In the genomic region with DNA sequence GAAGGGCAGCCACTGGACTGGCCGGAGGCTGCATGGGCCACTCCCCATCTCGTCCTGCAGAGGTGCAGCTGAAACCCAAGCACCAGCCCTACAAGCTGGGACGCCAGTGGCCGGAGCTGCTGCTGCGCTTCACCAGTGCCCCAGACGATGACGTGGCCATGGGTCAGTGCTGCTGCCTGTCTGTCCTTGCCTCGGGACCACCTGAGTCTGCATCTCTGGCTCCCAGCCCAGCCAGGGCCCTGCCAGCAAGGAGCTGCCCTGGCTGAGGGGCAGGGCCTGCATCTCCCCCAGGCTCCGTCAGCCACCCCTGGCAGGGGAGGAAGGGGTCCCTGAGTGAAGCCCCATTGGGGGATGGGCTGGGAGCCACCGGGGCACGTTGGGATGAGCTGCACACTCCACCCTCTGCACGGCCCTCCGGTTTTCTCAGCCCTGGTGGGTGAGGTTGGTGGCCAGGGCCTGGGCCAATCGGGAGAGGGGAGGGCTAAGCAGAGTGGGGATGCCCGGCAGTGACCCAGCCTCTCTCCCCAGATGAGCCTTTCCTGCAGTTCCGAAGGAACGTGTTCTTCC, we compare ENCODE assay signal across 16 cellular contexts. TPM values are rescaled to one million over a fixed set of nuclear protein-coding genes. Genes with fewer than 3 reads are reported as not detected.
DNase-seq lines count a peak whose midpoint lies in the region; ATAC-seq and TF ChIP-seq lines count a peak whose summit lies in the region.
"Had no signal": no experiment of that assay in that cellular context is flagged by ENCODE, and none has a peak within 500 bp of the region (broad histone marks: within the 10 kb centered on the region; RNA-seq: fewer than 3 reads in every experiment).

No MANE protein-coding gene starts in this region.

- in situ Hi-C loops in GM13976 (cut with MboI; ENCODE audit: low sequenced_read_pairs, unreplicated experiment), result no loop called here

- DNase-seq in GM13976 (ENCODE audit: low spot score) (peak; percentile 27), WERI-Rb-1 (no peak), neuronal stem cell (ENCODE audit: low spot score) (no peak), GOT3 (lab: John Stamatoyannopoulos, UW) (no peak)
- no peak for DNase-seq in T-helper 2 cell treated with Interferon-gamma antibody and Interleukin-4, amounts not matched to agents 5 μg/mL and 100 μg/mL, for 36 hours (ENCODE audit: low spot score)
- no peak for DNase-seq in activated CD4-positive, alpha-beta T cell treated with anti-CD3 and anti-CD28 coated beads, Interleukin-2, amount 50 U/mL, for 4 hours
- no peak for DNase-seq in activated CD8-positive, alpha-beta memory T cell treated with anti-CD3 and anti-CD28 coated beads, Interleukin-2, amount 10 ng/mL, durations not matched to agents 7 days and 5 days
- DNase-seq: BE2C; CD8-positive, alpha-beta memory T cell; DMS53; GF-D8 had no signal

- no peaks in the 10 kb centered on the region for H3K27me3 Mint-ChIP-seq in T-helper 2 cell treated with Interferon-gamma antibody and Interleukin-4, amounts not matched to agents 5 μg/mL and 100 μg/mL, for 36 hours (ENCODE audit: low read depth)
- H3K27me3 Mint-ChIP-seq in activated CD8-positive, alpha-beta memory T cell treated with anti-CD3 and anti-CD28 coated beads, Interleukin-2, amount 10 ng/mL, durations not matched to agents 7 days and 5 days, result no peaks in the 10 kb centered on the region

- H3K14ac ChIP-seq in neuronal stem cell (ENCODE audit: low read length), result peak overlapping the region; percentile 38

- no peak overlapping the region for H3K27ac Mint-ChIP-seq in T-helper 2 cell treated with Interferon-gamma antibody and Interleukin-4, amounts not matched to agents 5 μg/mL and 100 μg/mL, for 36 hours
- H3K27ac Mint-ChIP-seq in activated CD8-positive, alpha-beta memory T cell treated with anti-CD3 and anti-CD28 coated beads, Interleukin-2, amount 10 ng/mL, durations not matched to agents 7 days and 5 days, result no peak overlapping the region
- H3K27ac Mint-ChIP-seq: GM23338 had no signal

- H3K4me2 ChIP-seq in BLaER1 (no peak overlapping the region), neuronal stem cell (ENCODE audit: insufficient read depth, low read length, poor library complexity, severe bottlenecking) (no peak overlapping the region)
- H3K4me2 ChIP-seq: GM23338 had no signal

- CTCF ChIA-PET in activated CD8-positive, alpha-beta memory T cell treated with anti-CD3 and anti-CD28 coated beads, Interleukin-2, amount 10 ng/mL, durations not matched to agents 7 days and 5 days (lab: Charles Lee), result interaction anchor here (0.6 kb wide), 1 partner anchor 75 kb away, joined by 3 read pairs; no protein-coding TSS in a partner anchor

- no peak overlapping the region for H3K23ac ChIP-seq in neuronal stem cell (ENCODE audit: low read depth, low read length, poor library complexity)

- H2BK5ac ChIP-seq in neuronal stem cell (ENCODE audit: low read length), result no peak overlapping the region

- H3K9me3 Mint-ChIP-seq in T-helper 2 cell treated with Interferon-gamma antibody and Interleukin-4, amounts not matched to agents 5 μg/mL and 100 μg/mL, for 36 hours, result no peaks in the 10 kb centered on the region
- no peaks in the 10 kb centered on the region for H3K9me3 Mint-ChIP-seq in activated CD8-positive, alpha-beta memory T cell treated with anti-CD3 and anti-CD28 coated beads, Interleukin-2, amount 10 ng/mL, durations not matched to agents 7 days and 5 days (ENCODE audit: low read depth)
- H3K9me3 Mint-ChIP-seq: CD14-positive monocyte; CD8-positive, alpha-beta memory T cell; GM23338 had no signal

- WGBS in neuronal stem cell (ENCODE audit: extremely low coverage in 2 of 2, insufficient read length in 2 of 2, insufficient replicate concordance in 1 of 2), 2 donors, result no CpG with 5 or more reads among the region's 17 CpGs

- no peak overlapping the region for H3K4ac ChIP-seq in neuronal stem cell (ENCODE audit: low read length)

- no peak overlapping the region for H2BK120ac ChIP-seq in neuronal stem cell (ENCODE audit: low read depth, low read length)

- no peak overlapping the region for H2AFZ ChIP-seq in neuronal stem cell (ENCODE audit: low read length)
- H2AFZ ChIP-seq: GM23338 had no signal

- no peak for ATAC-seq in activated CD8-positive, alpha-beta memory T cell treated with anti-CD3 and anti-CD28 coated beads, Interleukin-2, amount 10 ng/mL, durations not matched to agents 7 days and 5 days
- ATAC-seq: GM12878, GM23338 had no signal

- H3K4me3 ChIP-seq in BLaER1 (no peak overlapping the region), WERI-Rb-1 (ENCODE audit: low read depth, low read length) (no peak overlapping the region), neuronal stem cell (ENCODE audit: low read length in 2 of 2) (peak overlapping the region in 1 of 2 donors; percentile 42)
- H3K4me3 ChIP-seq: GM12878, GM23338, HAP-1 had no signal

- peaks cover 55% of the 10 kb centered on the region for H3K4me1 ChIP-seq in BLaER1
- H3K4me1 ChIP-seq in neuronal stem cell (ENCODE audit: control insufficient read depth in 2 of 2, insufficient read depth in 1 of 2, low read depth in 1 of 2, low read length in 2 of 2), result peaks cover 13 to 17% of the 10 kb centered on the region in 2 donors
- H3K4me1 ChIP-seq: BE2C, HAP-1 had no signal

- H4K20me1 ChIP-seq in BLaER1, result peaks cover 55% of the 10 kb centered on the region

- H2BK12ac ChIP-seq in neuronal stem cell (ENCODE audit: low read length), result no peak overlapping the region

- no peak overlapping the region for H2BK15ac ChIP-seq in neuronal stem cell (ENCODE audit: low read length)

- no peak overlapping the region for H4K8ac ChIP-seq in neuronal stem cell (ENCODE audit: low read depth, low read length)

- H3K36me3 Mint-ChIP-seq in T-helper 2 cell treated with Interferon-gamma antibody and Interleukin-4, amounts not matched to agents 5 μg/mL and 100 μg/mL, for 36 hours (ENCODE audit: low read depth), result peaks cover 24% of the 10 kb centered on the region
- H3K36me3 Mint-ChIP-seq in activated CD8-positive, alpha-beta memory T cell treated with anti-CD3 and anti-CD28 coated beads, Interleukin-2, amount 10 ng/mL, durations not matched to agents 7 days and 5 days, result peaks cover 10% of the 10 kb centered on the region

- H3K79me1 ChIP-seq in neuronal stem cell (ENCODE audit: low read depth, low read length), result peaks cover 11% of the 10 kb centered on the region

- H3K27me3 ChIP-seq in BLaER1 (no peaks in the 10 kb centered on the region), WERI-Rb-1 (ENCODE audit: insufficient read depth, low read depth, severe bottlenecking) (no peaks in the 10 kb centered on the region), neuronal stem cell (ENCODE audit: control insufficient read depth in 3 of 3, insufficient read depth in 3 of 3, low read depth in 1 of 3, low read length in 3 of 3) (no peaks in the 10 kb centered on the region)
- H3K27me3 ChIP-seq: BE2C had no signal

- 0 out of 2 replicates have a peak overlapping the region, but pooled peaks have one; percentile 38 for H3K27ac ChIP-seq in BLaER1
- H3K27ac ChIP-seq in WERI-Rb-1, result peak overlapping the region; percentile 62; the same call in 1 of the 2 replicates
- H3K27ac ChIP-seq in neuronal stem cell (replicated peaks; ENCODE audit: low read length), result no peak overlapping the region

- no peak overlapping the region for H3K4me3 Mint-ChIP-seq in T-helper 2 cell treated with Interferon-gamma antibody and Interleukin-4, amounts not matched to agents 5 μg/mL and 100 μg/mL, for 36 hours
- H3K4me3 Mint-ChIP-seq in activated CD8-positive, alpha-beta memory T cell treated with anti-CD3 and anti-CD28 coated beads, Interleukin-2, amount 10 ng/mL, durations not matched to agents 7 days and 5 days, result no peak overlapping the region
- H3K4me3 Mint-ChIP-seq: CD14-positive monocyte; CD8-positive, alpha-beta memory T cell; GM23338 had no signal

- no peak overlapping the region for H3K9ac ChIP-seq in BLaER1
- H3K9ac ChIP-seq in neuronal stem cell (ENCODE audit: low read depth, low read length, poor library complexity), result no peak overlapping the region

- no peak overlapping the region for H4K91ac ChIP-seq in neuronal stem cell (ENCODE audit: low read depth, low read length, poor library complexity)

- peaks cover 10% of the 10 kb centered on the region for H3K4me1 Mint-ChIP-seq in T-helper 2 cell treated with Interferon-gamma antibody and Interleukin-4, amounts not matched to agents 5 μg/mL and 100 μg/mL, for 36 hours (ENCODE audit: low read depth)
- H3K4me1 Mint-ChIP-seq in activated CD8-positive, alpha-beta memory T cell treated with anti-CD3 and anti-CD28 coated beads, Interleukin-2, amount 10 ng/mL, durations not matched to agents 7 days and 5 days, result peaks cover 21% of the 10 kb centered on the region

- TF ChIP-seq CTCF in GM13976 (IDR thresholded peaks at IDR 0.05; ENCODE audit: borderline replicate concordance, control extremely low read depth, extremely low read depth, insufficient read depth, missing control alignments), result no peak
- TF ChIP-seq CTCF in WERI-Rb-1 (IDR thresholded peaks at IDR 0.05; ENCODE audit: low read depth, low read length), result no peak

- H2AK5ac ChIP-seq in neuronal stem cell (ENCODE audit: low read depth, low read length), result no peak overlapping the region

- H3K9me3 ChIP-seq in BLaER1, result no peaks in the 10 kb centered on the region
- no peaks in the 10 kb centered on the region for H3K9me3 ChIP-seq in WERI-Rb-1 (ENCODE audit: severe bottlenecking)
- peaks cover 0 to 2% of the 10 kb centered on the region in 2 donors for H3K9me3 ChIP-seq in neuronal stem cell (replicated peaks in 1 of 2; ENCODE audit: control insufficient read depth in 2 of 2, insufficient read depth in 1 of 2, low read depth in 1 of 2, low read length in 2 of 2)
- H3K9me3 ChIP-seq: BE2C, HAP-1 had no signal

- H3K18ac ChIP-seq in neuronal stem cell (ENCODE audit: low read length), result no peak overlapping the region

- H3K36me3 ChIP-seq in BLaER1 (peaks cover 93% of the 10 kb centered on the region), WERI-Rb-1 (peaks cover 31% of the 10 kb centered on the region), neuronal stem cell (replicated peaks in 1 of 2; ENCODE audit: control insufficient read depth in 2 of 2, insufficient read depth in 2 of 2, low read length in 2 of 2) (peaks cover 8 to 15% of the 10 kb centered on the region in 2 donors)
- H3K36me3 ChIP-seq: BE2C had no signal

RNA-seq across cellular contexts. Expression of gene FRMD8, which starts 7.2 kb away (rescaled TPM):
- polyA plus RNA-seq in neuronal stem cell (2013, experiment 1 of 2), result 5.9 TPM
- 6.1 TPM for polyA plus RNA-seq in neuronal stem cell (2013, experiment 2 of 2)
- total RNA-seq in activated CD8-positive, alpha-beta memory T cell treated with anti-CD3 and anti-CD28 coated beads, Interleukin-2, amount 10 ng/mL, durations not matched to agents 7 days and 5 days, result 10 to 100 TPM; 52.0 to 56.7 TPM

RNA-seq across cellular contexts. Expression of gene SLC25A45, which starts 11.2 kb away (rescaled TPM):
- 0.43 TPM for polyA plus RNA-seq in neuronal stem cell (2013, experiment 1 of 2)
- polyA plus RNA-seq in neuronal stem cell (2013, experiment 2 of 2), result 0.32 TPM
- 10 to 100 TPM; 19.4 to 25.1 TPM for total RNA-seq in activated CD8-positive, alpha-beta memory T cell treated with anti-CD3 and anti-CD28 coated beads, Interleukin-2, amount 10 ng/mL, durations not matched to agents 7 days and 5 days

RNA-seq across cellular contexts. Expression of gene NEAT1, which starts 29.0 kb away (rescaled TPM):
- polyA plus RNA-seq in neuronal stem cell (2013, experiment 1 of 2), result 2.0 TPM
- polyA plus RNA-seq in neuronal stem cell (2013, experiment 2 of 2), result 2.5 TPM
- 100 to 1,000 TPM; 525 to 618 TPM for total RNA-seq in activated CD8-positive, alpha-beta memory T cell treated with anti-CD3 and anti-CD28 coated beads, Interleukin-2, amount 10 ng/mL, durations not matched to agents 7 days and 5 days

RNA-seq across cellular contexts. Expression of gene TIGD3, which starts 39.0 kb away (rescaled TPM):
- 1.8 TPM for polyA plus RNA-seq in neuronal stem cell (2013, experiment 1 of 2)
- 1.6 TPM for polyA plus RNA-seq in neuronal stem cell (2013, experiment 2 of 2)
- 1 to 10 TPM; 1.1 TPM for total RNA-seq in activated CD8-positive, alpha-beta memory T cell treated with anti-CD3 and anti-CD28 coated beads, Interleukin-2, amount 10 ng/mL, durations not matched to agents 7 days and 5 days

RNA-seq across cellular contexts. Expression of gene DPF2, which starts 59.9 kb away (rescaled TPM):
- 78.6 TPM for polyA plus RNA-seq in neuronal stem cell (2013, experiment 1 of 2)
- polyA plus RNA-seq in neuronal stem cell (2013, experiment 2 of 2), result 77.3 TPM
- total RNA-seq in activated CD8-positive, alpha-beta memory T cell treated with anti-CD3 and anti-CD28 coated beads, Interleukin-2, amount 10 ng/mL, durations not matched to agents 7 days and 5 days, result 10 to 100 TPM; 81.4 to 87.2 TPM
